In the genomic region with DNA sequence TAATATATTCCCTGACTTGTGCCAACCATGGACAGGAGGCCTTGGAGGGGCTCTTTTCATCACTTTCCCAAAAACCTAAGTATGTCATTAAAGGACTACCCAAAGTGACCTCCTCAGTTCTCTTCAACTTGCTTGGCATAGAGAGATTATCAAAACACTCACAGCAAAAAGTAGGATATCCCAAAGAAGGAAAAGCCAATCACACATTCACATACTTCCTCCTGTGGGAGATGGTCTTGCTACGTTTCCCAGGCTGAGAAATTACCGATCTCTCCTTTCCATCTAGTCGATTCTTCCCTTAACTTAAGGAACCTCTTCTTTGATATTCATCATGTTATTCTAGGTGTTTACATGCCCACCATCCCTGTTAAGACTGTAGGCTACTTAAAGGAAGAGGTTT, we compare ENCODE assay signal across 9 cellular contexts. TPM values are rescaled to one million over a fixed set of nuclear protein-coding genes. Genes with fewer than 3 reads are reported as not detected.
"Had no signal": no experiment of that assay in that cellular context is flagged by ENCODE, and none has a peak within 500 bp of the region (broad histone marks: within the 10 kb centered on the region; RNA-seq: fewer than 3 reads in every experiment).

No MANE protein-coding gene starts in this region.

- H3K4me3 ChIP-seq: K562 had no signal

- DNase-seq: GOT3, H9, HCEC 1CT, IMR-90, KG1 had no signal

- H3K9me3 Mint-ChIP-seq: H9 had no signal

- FAIRE-seq: H54, HTR-8/SVneo, K562 had no signal

- ATAC-seq: K562 had no signal

RNA-seq across cellular contexts. Expression of gene DPPA4, which starts 9.1 kb away (rescaled TPM):
- total RNA-seq: HT-29, IMR-90 had no signal
- polyA plus RNA-seq: K562 had no signal

RNA-seq across cellular contexts. Expression of gene DPPA2, which starts 11.9 kb away (rescaled TPM):
- total RNA-seq: HT-29, IMR-90, K562 had no signal
- polyA plus RNA-seq: IMR-90 had no signal
